7 cellular contexts compared by ENCODE assay signal in genomic region chr6:57021086-57021720, GRCh38. TPM values are rescaled to one million over a fixed set of nuclear protein-coding genes. Genes with fewer than 3 reads are reported as not detected.
DNase-seq lines count a peak whose midpoint lies in the region; ATAC-seq, FAIRE-seq and TF ChIP-seq lines count a peak whose summit lies in the region.

No MANE protein-coding gene starts in this region.

- H3K36me3 ChIP-seq in Peyer's patch (no peaks in the 10 kb centered on the region), H1 (ENCODE audit: control insufficient read depth in 2 of 4, insufficient read depth in 4 of 4, low read length in 3 of 4) (no peaks in the 10 kb centered on the region)

- no peak overlapping the region for H2BK120ac ChIP-seq in H1 (replicated peaks; ENCODE audit: low read depth, low read length)

- FAIRE-seq in H1 (lab: Jason Lieb, UNC), result peak; percentile 28

- POLR2A ChIA-PET in H1 (lab: Charles Lee; ENCODE audit: partially characterized antibody), result no interaction called here

- TF ChIP-seq POLR2A in Peyer's patch (IDR thresholded peaks at IDR 0.05), result no peak
- TF ChIP-seq POLR2A in H1 (IDR thresholded peaks at IDR 0.05; ENCODE audit: control extremely low read depth in 1 of 2, low read depth in 2 of 2, low read length in 2 of 2), result no peak

- ATAC-seq in GM21576 (IDR thresholded peaks at IDR 0.05; ENCODE audit: unreplicated experiment), result peak; percentile 85

- no peak overlapping the region for H3K4ac ChIP-seq in H1 (replicated peaks; ENCODE audit: insufficient read length, low read depth, low read length)

- peak overlapping the region; percentile 76; the same call in 1 of the 2 replicates for H3K18ac ChIP-seq in H1 (ENCODE audit: extremely low read depth, low read length)

- no peak overlapping the region for H2BK15ac ChIP-seq in H1 (ENCODE audit: low read length)

- WGBS in H1 (ENCODE audit: extremely low coverage in 1 of 2, insufficient coverage in 1 of 2, insufficient read length in 1 of 2, insufficient replicate concordance in 2 of 2, low coverage in 1 of 2, low lambda C conversion rate in 2 of 2, missing lambda C conversion rate in 1 of 2), 2 experiments, result 28% methylated on average over 1 of the region's 1 CpG; no CpG with 5 or more reads in 1 of the 2 experiments

- no peak overlapping the region for H3K4me2 ChIP-seq in H1 (ENCODE audit: insufficient read depth in 1 of 2, low read depth in 2 of 2, low read length in 2 of 2)

- no peak overlapping the region for H3K9ac ChIP-seq in H1 (replicated peaks in 1 of 4; ENCODE audit: extremely low read depth in 1 of 4, low read depth in 3 of 4, low read length in 3 of 4)

- H3K56ac ChIP-seq in H1 (replicated peaks; ENCODE audit: insufficient read length, low read depth, low read length), result no peak overlapping the region

- no peak overlapping the region for H3K23ac ChIP-seq in H1 (ENCODE audit: insufficient read length)

- CTCF ChIA-PET in H1 (lab: Charles Lee; ENCODE audit: partially characterized antibody), result interaction anchor here (0.7 to 4.8 kb wide), 28 partner anchors 9 to 508 kb away, joined by 3 to 21 read pairs (median 4); partner anchors contain the start of gene BEND6

- no peak overlapping the region for H4K8ac ChIP-seq in H1 (ENCODE audit: extremely low read depth, insufficient read depth, low read length)

- H4K5ac ChIP-seq in H1 (ENCODE audit: insufficient read length, low read depth, low read length), result no peak overlapping the region

- no peaks in the 10 kb centered on the region for H3K79me2 ChIP-seq in H1 (ENCODE audit: control insufficient read depth in 1 of 2, insufficient read depth in 2 of 2, low read length in 2 of 2)

- DNase-seq in GM03348 (ENCODE audit: low spot score), result peak; percentile 69
- peak; percentile 59 for DNase-seq in LHCN-M2 (ENCODE audit: low read depth)
- no peak for DNase-seq in Peyer's patch
- DNase-seq in H1 (ENCODE audit: low read depth in 1 of 2, low spot score in 2 of 2), result no peak
- peak; percentile 20 for DNase-seq in middle frontal gyrus (ENCODE audit: extremely low spot score, low spot score)
- DNase-seq in effector CD4-positive, alpha-beta T cell, result no peak

- H3K14ac ChIP-seq in H1 (ENCODE audit: insufficient read length), result no peak overlapping the region

- H2BK5ac ChIP-seq in H1 (ENCODE audit: low read depth, low read length), result no peak overlapping the region

- no peaks in the 10 kb centered on the region for H4K20me1 ChIP-seq in H1 (replicated peaks in 1 of 2; ENCODE audit: control insufficient read depth in 1 of 2, insufficient read depth in 2 of 2, low read length in 2 of 2)

- H4K91ac ChIP-seq in H1 (replicated peaks; ENCODE audit: insufficient read length, low read length), result no peak overlapping the region

- TF ChIP-seq RAD21 in H1 (IDR thresholded peaks at IDR 0.05 in 1 of 2, conservative IDR thresholded peaks at IDR 0.05 in 1 of 2; ENCODE audit: low read depth in 2 of 2, low read length in 2 of 2), result peak; percentile 28 to 34; a peak in 3 of 4 replicates

- H2BK12ac ChIP-seq in H1 (ENCODE audit: low read depth, low read length), result no peak overlapping the region

- H3K27me3 ChIP-seq in Peyer's patch (no peaks in the 10 kb centered on the region), H1 (replicated peaks in 1 of 4; ENCODE audit: control insufficient read depth in 3 of 4, extremely low read depth in 1 of 4, insufficient read depth in 3 of 4, low read length in 3 of 4) (no peaks in the 10 kb centered on the region; a peak in 1 of 7 replicates)

- no peak overlapping the region for H3K27ac ChIP-seq in Peyer's patch
- no peak overlapping the region for H3K27ac ChIP-seq in H1 (ENCODE audit: low read depth, low read length)

- no peaks in the 10 kb centered on the region for H3K23me2 ChIP-seq in H1 (ENCODE audit: low read depth, low read length)

- TF ChIP-seq CTCF in Peyer's patch (IDR thresholded peaks at IDR 0.05) (peak; percentile 13 to 63 (median 52)), H1 (IDR thresholded peaks at IDR 0.05; ENCODE audit: control extremely low read depth in 1 of 3, insufficient read depth in 1 of 3, low read depth in 1 of 3, low read length in 3 of 3) (peak in 2 of 3 experiments; percentile 8 to 48; a peak in 2 of 4 replicates)

- H3K9me3 ChIP-seq in Peyer's patch, result no peaks in the 10 kb centered on the region
- no peaks in the 10 kb centered on the region for H3K9me3 ChIP-seq in H1 (ENCODE audit: insufficient read depth in 2 of 2, low read depth in 1 of 2, low read length in 1 of 2)

- no peaks in the 10 kb centered on the region for H3K79me1 ChIP-seq in H1 (ENCODE audit: low read depth, low read length)

- H2BK20ac ChIP-seq in H1 (ENCODE audit: low read length), result no peak overlapping the region

- no peak overlapping the region for H3K4me3 ChIP-seq in Peyer's patch
- no peak overlapping the region for H3K4me3 ChIP-seq in H1 (ENCODE audit: extremely low read depth in 1 of 4, insufficient read depth in 2 of 4, low read depth in 3 of 4, low read length in 4 of 4)

- H3K4me1 ChIP-seq in Peyer's patch (no peaks in the 10 kb centered on the region), H1 (replicated peaks in 1 of 4; ENCODE audit: control insufficient read depth in 3 of 4, insufficient read depth in 4 of 4, low read length in 3 of 4) (peaks cover 4 to 13% (median 11%) of the 10 kb centered on the region in 4 experiments; a peak in 6 of 7 replicates)

- H2AK5ac ChIP-seq in H1 (ENCODE audit: low read depth, low read length), result no peak overlapping the region

- H2AFZ ChIP-seq in H1 (ENCODE audit: low read length), result no peak overlapping the region

- no peak for TF ChIP-seq EP300 in H1 (IDR thresholded peaks at IDR 0.05; ENCODE audit: borderline replicate concordance in 1 of 2, low read depth in 2 of 2, low read length in 2 of 2)

TF ChIP-seq in H1, 55 proteins besides CTCF, POLR2A, EP300 and RAD21:
- TF ChIP-seq TCF12 (IDR thresholded peaks at IDR 0.05; ENCODE audit: low read depth, low read length) (no peak), SRF (IDR thresholded peaks at IDR 0.05; ENCODE audit: low read depth, low read length) (peak; percentile 52; the same call in 1 of the 2 replicates)

RNA-seq across cellular contexts. Expression of gene KIAA1586, which starts 25.3 kb away (rescaled TPM):
- 15.2 and 16.1 TPM in 2 replicates for total RNA-seq in LHCN-M2 (2014; rRNA removed)
- polyA plus RNA-seq in LHCN-M2 (2012), result 3.9 TPM
- 10 to 100 TPM in 1 of 4 donors, 1 to 10 TPM in 3; 2.7 to 13.2 (median 4.9) TPM for total RNA-seq in Peyer's patch
- total RNA-seq in H1 (2021; fragmentation: NEBNext Ultra II Directional; extraction: Animal tissue kit (Norgen Biotek cat#: 25700)), result 22.8 and 24.4 TPM in 2 replicates
- polyA plus RNA-seq in H1 (2011; rRNA removed), result 1.5 and 2.1 TPM in 2 replicates
- 3.7 TPM for polyA plus RNA-seq in H1 (2011; cell fraction: cytosol; rRNA removed)
- 0.93 TPM for polyA plus RNA-seq in H1 (2011; cell fraction: nucleus; rRNA removed)
- 4.6 to 13.6 TPM (median 6.0 TPM) in 4 replicates for polyA plus RNA-seq in H1 (2012, experiment 1 of 2)
- 1.1 TPM for polyA plus RNA-seq in H1 (2012, experiment 2 of 2)
- 11.6 TPM for polyA plus RNA-seq in H1 (2013, experiment 1 of 2)
- polyA plus RNA-seq in H1 (2013, experiment 2 of 2), result 10.4 TPM
- polyA minus RNA-seq in H1 (2011; rRNA and poly(A)+ RNA removed), result 3.1 and 4.9 TPM in 2 replicates
- polyA minus RNA-seq in H1 (2011; cell fraction: cytosol; rRNA and poly(A)+ RNA removed), result 8.6 TPM
- 9.0 TPM for polyA minus RNA-seq in H1 (2011; cell fraction: nucleus; rRNA and poly(A)+ RNA removed)

Comparison
In these comparisons a context has a peak if more than half of its experiments do, and no peak if none do; other contexts are left out.
1. DNase-seq: peak in GM03348 (single experiment), LHCN-M2 (single experiment) and middle frontal gyrus (single experiment); none in Peyer's patch (0 of 3), H1 (0 of 2) and effector CD4-positive, alpha-beta T cell (single experiment).